Comparison of ENCODE assay signal across 1 cellular context in the genomic region with DNA sequence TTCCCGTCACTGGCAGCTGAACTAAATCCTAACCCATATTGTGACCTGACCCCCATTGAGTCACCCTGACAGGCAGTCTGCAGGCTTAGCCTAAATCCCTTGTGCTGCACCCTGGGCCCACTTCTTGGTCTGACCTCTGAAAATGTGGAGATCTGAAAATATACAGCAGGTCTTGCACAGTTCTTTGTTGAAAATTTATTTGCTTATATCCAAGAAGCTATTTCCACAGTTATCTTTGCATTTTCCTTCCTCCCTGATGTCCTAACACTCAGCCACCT.
TF ChIP-seq lines count a peak whose summit lies in the region.

No MANE protein-coding gene starts in this region.

TF ChIP-seq in GM23338, 12 proteins besides CTCF, POLR2A, EP300 and RAD21 (continued from another document):
- TF ChIP-seq JUNB (IDR thresholded peaks at IDR 0.05; ENCODE audit: unreplicated experiment) (no peak), NANOG (IDR thresholded peaks at IDR 0.05; ENCODE audit: borderline replicate concordance) (no peak), STAT1 (IDR thresholded peaks at IDR 0.05; ENCODE audit: unreplicated experiment) (no peak), EZH2phosphoT487 (IDR thresholded peaks at IDR 0.05; ENCODE audit: unreplicated experiment) (no peak), CREB1 (CRISPR knock-in tag; IDR thresholded peaks at IDR 0.05; ENCODE audit: low read depth) (no peak), POLR2AphosphoS5 (IDR thresholded peaks at IDR 0.05; ENCODE audit: low read depth) (no peak), ZNF114 (CRISPR knock-in tag; IDR thresholded peaks at IDR 0.05) (no peak)
- TF ChIP-seq, protein P1, sequence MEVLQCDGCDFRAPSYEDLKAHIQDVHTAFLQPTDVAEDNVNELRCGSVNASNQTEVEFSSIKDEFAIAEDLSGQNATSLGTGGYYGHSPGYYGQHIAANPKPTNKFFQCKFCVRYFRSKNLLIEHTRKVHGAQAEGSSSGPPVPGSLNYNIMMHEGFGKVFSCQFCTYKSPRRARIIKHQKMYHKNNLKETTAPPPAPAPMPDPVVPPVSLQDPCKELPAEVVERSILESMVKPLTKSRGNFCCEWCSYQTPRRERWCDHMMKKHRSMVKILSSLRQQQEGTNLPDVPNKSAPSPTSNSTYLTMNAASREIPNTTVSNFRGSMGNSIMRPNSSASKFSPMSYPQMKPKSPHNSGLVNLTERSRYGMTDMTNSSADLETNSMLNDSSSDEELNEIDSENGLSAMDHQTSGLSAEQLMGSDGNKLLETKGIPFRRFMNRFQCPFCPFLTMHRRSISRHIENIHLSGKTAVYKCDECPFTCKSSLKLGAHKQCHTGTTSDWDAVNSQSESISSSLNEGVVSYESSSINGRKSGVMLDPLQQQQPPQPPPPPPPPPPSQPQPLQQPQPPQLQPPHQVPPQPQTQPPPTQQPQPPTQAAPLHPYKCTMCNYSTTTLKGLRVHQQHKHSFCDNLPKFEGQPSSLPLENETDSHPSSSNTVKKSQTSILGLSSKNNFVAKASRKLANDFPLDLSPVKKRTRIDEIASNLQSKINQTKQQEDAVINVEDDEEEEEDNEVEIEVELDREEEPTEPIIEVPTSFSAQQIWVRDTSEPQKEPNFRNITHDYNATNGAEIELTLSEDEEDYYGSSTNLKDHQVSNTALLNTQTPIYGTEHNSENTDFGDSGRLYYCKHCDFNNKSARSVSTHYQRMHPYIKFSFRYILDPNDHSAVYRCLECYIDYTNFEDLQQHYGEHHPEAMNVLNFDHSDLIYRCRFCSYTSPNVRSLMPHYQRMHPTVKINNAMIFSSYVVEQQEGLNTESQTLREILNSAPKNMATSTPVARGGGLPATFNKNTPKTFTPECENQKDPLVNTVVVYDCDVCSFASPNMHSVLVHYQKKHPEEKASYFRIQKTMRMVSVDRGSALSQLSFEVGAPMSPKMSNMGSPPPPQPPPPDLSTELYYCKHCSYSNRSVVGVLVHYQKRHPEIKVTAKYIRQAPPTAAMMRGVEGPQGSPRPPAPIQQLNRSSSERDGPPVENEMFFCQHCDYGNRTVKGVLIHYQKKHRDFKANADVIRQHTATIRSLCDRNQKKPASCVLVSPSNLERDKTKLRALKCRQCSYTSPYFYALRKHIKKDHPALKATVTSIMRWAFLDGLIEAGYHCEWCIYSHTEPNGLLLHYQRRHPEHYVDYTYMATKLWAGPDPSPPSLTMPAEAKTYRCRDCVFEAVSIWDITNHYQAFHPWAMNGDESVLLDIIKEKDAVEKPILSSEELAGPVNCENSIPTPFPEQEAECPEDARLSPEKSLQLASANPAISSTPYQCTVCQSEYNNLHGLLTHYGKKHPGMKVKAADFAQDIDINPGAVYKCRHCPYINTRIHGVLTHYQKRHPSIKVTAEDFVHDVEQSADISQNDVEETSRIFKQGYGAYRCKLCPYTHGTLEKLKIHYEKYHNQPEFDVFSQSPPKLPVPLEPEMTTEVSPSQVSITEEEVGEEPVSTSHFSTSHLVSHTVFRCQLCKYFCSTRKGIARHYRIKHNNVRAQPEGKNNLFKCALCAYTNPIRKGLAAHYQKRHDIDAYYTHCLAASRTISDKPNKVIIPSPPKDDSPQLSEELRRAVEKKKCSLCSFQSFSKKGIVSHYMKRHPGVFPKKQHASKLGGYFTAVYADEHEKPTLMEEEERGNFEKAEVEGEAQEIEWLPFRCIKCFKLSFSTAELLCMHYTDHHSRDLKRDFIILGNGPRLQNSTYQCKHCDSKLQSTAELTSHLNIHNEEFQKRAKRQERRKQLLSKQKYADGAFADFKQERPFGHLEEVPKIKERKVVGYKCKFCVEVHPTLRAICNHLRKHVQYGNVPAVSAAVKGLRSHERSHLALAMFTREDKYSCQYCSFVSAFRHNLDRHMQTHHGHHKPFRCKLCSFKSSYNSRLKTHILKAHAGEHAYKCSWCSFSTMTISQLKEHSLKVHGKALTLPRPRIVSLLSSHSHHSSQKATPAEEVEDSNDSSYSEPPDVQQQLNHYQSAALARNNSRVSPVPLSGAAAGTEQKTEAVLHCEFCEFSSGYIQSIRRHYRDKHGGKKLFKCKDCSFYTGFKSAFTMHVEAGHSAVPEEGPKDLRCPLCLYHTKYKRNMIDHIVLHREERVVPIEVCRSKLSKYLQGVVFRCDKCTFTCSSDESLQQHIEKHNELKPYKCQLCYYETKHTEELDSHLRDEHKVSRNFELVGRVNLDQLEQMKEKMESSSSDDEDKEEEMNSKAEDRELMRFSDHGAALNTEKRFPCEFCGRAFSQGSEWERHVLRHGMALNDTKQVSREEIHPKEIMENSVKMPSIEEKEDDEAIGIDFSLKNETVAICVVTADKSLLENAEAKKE (CRISPR knock-in tag; IDR thresholded peaks at IDR 0.05) = no peak
- TF ChIP-seq, protein P2, sequence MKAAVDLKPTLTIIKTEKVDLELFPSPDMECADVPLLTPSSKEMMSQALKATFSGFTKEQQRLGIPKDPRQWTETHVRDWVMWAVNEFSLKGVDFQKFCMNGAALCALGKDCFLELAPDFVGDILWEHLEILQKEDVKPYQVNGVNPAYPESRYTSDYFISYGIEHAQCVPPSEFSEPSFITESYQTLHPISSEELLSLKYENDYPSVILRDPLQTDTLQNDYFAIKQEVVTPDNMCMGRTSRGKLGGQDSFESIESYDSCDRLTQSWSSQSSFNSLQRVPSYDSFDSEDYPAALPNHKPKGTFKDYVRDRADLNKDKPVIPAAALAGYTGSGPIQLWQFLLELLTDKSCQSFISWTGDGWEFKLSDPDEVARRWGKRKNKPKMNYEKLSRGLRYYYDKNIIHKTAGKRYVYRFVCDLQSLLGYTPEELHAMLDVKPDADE (IDR thresholded peaks at IDR 0.05) = no peak
TF ChIP-seq in GM23338: peak in this region for 0.
